Comparison of ENCODE assay signal across 1 cellular context in genomic region chr2:47026738-47027531, GRCh38.
TF ChIP-seq lines count a peak whose summit lies in the region.

No MANE protein-coding gene starts in this region.

TF ChIP-seq in HepG2, 621 proteins besides CTCF, POLR2A, EP300 and RAD21 (continued from another document and continues in another):
- peak; percentile 34; the same call in 1 of the 2 replicates for TF ChIP-seq ZFY (CRISPR knock-in tag; IDR thresholded peaks at IDR 0.05)
- TF ChIP-seq JUND (CRISPR knock-in tag; IDR thresholded peaks at IDR 0.05) = no peak
- TF ChIP-seq ZFP37 (CRISPR knock-in tag; IDR thresholded peaks at IDR 0.05; ENCODE audit: borderline replicate concordance) = no peak
- TF ChIP-seq ZNF468 (CRISPR knock-in tag; IDR thresholded peaks at IDR 0.05) = no peak
- TF ChIP-seq TBP (CRISPR knock-in tag; IDR thresholded peaks at IDR 0.05) = no peak
- TF ChIP-seq ZNF326 (CRISPR knock-in tag; IDR thresholded peaks at IDR 0.05; ENCODE audit: borderline replicate concordance) = no peak
- no peak for TF ChIP-seq GATAD1 (CRISPR knock-in tag; IDR thresholded peaks at IDR 0.05)
- no peak for TF ChIP-seq ZNF292 (CRISPR knock-in tag; IDR thresholded peaks at IDR 0.05; ENCODE audit: borderline replicate concordance, low read depth)
- TF ChIP-seq ELF3 (CRISPR knock-in tag; IDR thresholded peaks at IDR 0.05) = no peak
- no peak for TF ChIP-seq MAZ (IDR thresholded peaks at IDR 0.05; ENCODE audit: borderline replicate concordance, low read depth, low read length)
- no peak for TF ChIP-seq MAZ (CRISPR knock-in tag; IDR thresholded peaks at IDR 0.05; ENCODE audit: low read depth)
- TF ChIP-seq CSRNP2 (CRISPR knock-in tag; conservative IDR thresholded peaks at IDR 0.05; ENCODE audit: low read depth) = no peak
- no peak for TF ChIP-seq RBM39 (IDR thresholded peaks at IDR 0.05; ENCODE audit: low read depth, low read length, poor library complexity, severe bottlenecking)
- TF ChIP-seq BRD4 (CRISPR knock-in tag; IDR thresholded peaks at IDR 0.05) = no peak
- no peak for TF ChIP-seq ZNF775 (CRISPR knock-in tag; IDR thresholded peaks at IDR 0.05; ENCODE audit: borderline replicate concordance)
- TF ChIP-seq RFX3 (CRISPR knock-in tag; IDR thresholded peaks at IDR 0.05) = no peak
- no peak for TF ChIP-seq ZNF768 (CRISPR knock-in tag; IDR thresholded peaks at IDR 0.05)
- TF ChIP-seq ZSCAN5A (CRISPR knock-in tag; IDR thresholded peaks at IDR 0.05; ENCODE audit: borderline replicate concordance) = no peak
- TF ChIP-seq ZBTB33 (CRISPR knock-in tag; IDR thresholded peaks at IDR 0.05) = no peak
- no peak for TF ChIP-seq MXD4 (CRISPR knock-in tag; IDR thresholded peaks at IDR 0.05)
- no peak for TF ChIP-seq FOSL2 (CRISPR knock-in tag; IDR thresholded peaks at IDR 0.05)
- no peak for TF ChIP-seq SKI (IDR thresholded peaks at IDR 0.05; ENCODE audit: partially characterized antibody)
- TF ChIP-seq SNAPC2 (CRISPR knock-in tag; IDR thresholded peaks at IDR 0.05) = no peak
- peak; percentile 51; the same call in 1 of the 2 replicates for TF ChIP-seq TFAP4 (IDR thresholded peaks at IDR 0.05; ENCODE audit: borderline replicate concordance, low read depth)
- no peak for TF ChIP-seq ZNF503 (CRISPR knock-in tag; IDR thresholded peaks at IDR 0.05)
- TF ChIP-seq ZNF232 (CRISPR knock-in tag; IDR thresholded peaks at IDR 0.05; ENCODE audit: borderline replicate concordance) = no peak
- TF ChIP-seq PCBP2 (optimal IDR thresholded peaks at IDR 0.05; ENCODE audit: low read depth, low read length, poor library complexity, severe bottlenecking) = no peak
- TF ChIP-seq RXRA (CRISPR knock-in tag; IDR thresholded peaks at IDR 0.05) = peak; percentile 63
- TF ChIP-seq ZNF20 (CRISPR knock-in tag; IDR thresholded peaks at IDR 0.05) = no peak
- peak; percentile 74 for TF ChIP-seq ZNF687 (CRISPR knock-in tag; IDR thresholded peaks at IDR 0.05)
- TF ChIP-seq CCDC6 (CRISPR knock-in tag; IDR thresholded peaks at IDR 0.05) = no peak
- peak; percentile 60; the same call in 1 of the 2 replicates for TF ChIP-seq MEIS2 (CRISPR knock-in tag; IDR thresholded peaks at IDR 0.05)
- no peak for TF ChIP-seq NPAS2 (CRISPR knock-in tag; IDR thresholded peaks at IDR 0.05; ENCODE audit: borderline replicate concordance)
- TF ChIP-seq FOXM1 (CRISPR knock-in tag; IDR thresholded peaks at IDR 0.05) = no peak
- TF ChIP-seq ZNF883 (CRISPR knock-in tag; IDR thresholded peaks at IDR 0.05; ENCODE audit: not compliant biosample characterization) = no peak
- no peak for TF ChIP-seq HMGXB3 (CRISPR knock-in tag; IDR thresholded peaks at IDR 0.05; ENCODE audit: borderline replicate concordance)
- TF ChIP-seq SIX4 (CRISPR knock-in tag; IDR thresholded peaks at IDR 0.05) = no peak
- no peak for TF ChIP-seq ZNF280D (CRISPR knock-in tag; IDR thresholded peaks at IDR 0.05)
- TF ChIP-seq ZNF496 (CRISPR knock-in tag; IDR thresholded peaks at IDR 0.05; ENCODE audit: insufficient replicate concordance) = no peak
- TF ChIP-seq ZNF576 (CRISPR knock-in tag; IDR thresholded peaks at IDR 0.05) = no peak
- TF ChIP-seq KLF12 (CRISPR knock-in tag; IDR thresholded peaks at IDR 0.05; ENCODE audit: borderline replicate concordance) = no peak
- TF ChIP-seq ZNF501 (CRISPR knock-in tag; IDR thresholded peaks at IDR 0.05) = no peak
